ENCODE assay signal across 1 cellular context in the genomic region with DNA sequence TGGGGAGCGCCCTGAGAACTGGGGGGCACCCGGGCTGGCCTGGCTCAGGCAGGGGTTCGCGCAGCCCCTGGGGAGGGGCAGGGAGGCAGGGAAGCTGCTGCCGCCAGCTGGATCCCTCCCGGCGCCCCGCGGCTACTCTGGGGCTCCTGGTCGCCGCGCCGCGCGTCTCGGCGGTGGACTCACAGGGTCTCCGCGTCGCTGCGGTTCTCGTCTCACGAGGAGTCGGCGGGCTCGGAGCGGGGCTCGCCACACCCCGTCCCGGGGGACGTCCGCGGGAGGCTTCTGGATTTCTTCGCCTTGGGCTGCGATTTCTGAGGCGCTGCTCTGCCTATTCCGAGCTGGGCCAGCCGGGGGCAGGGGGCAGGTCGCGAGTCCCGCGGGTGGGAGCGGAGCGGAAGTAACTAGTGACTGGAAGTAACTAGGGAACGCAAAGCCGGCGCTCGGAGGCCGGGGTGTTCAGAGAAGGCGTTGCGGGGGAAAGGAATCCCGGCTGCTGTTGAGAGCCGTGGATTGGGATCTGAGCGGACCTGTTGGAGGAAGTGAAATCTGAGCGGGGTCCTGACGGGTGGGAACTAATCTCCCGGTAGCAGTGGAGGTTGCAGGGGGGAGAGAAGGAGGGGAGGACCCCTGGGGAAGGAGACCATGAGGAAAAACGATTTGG.
TF ChIP-seq lines count a peak whose summit lies in the region.

No MANE protein-coding gene starts in this region.

TF ChIP-seq in HepG2, 621 proteins besides CTCF, POLR2A, EP300 and RAD21 (continued from another document and continues in another):
- TF ChIP-seq REST (IDR thresholded peaks at IDR 0.05; ENCODE audit: borderline replicate concordance in 1 of 2, low read depth in 1 of 2, low read length in 2 of 2): no peak
- TF ChIP-seq ZSCAN22 (CRISPR knock-in tag; IDR thresholded peaks at IDR 0.05): no peak
- no peak for TF ChIP-seq USF2 (IDR thresholded peaks at IDR 0.05; ENCODE audit: low read depth, low read length)
- TF ChIP-seq USF2 (CRISPR knock-in tag; IDR thresholded peaks at IDR 0.05; ENCODE audit: borderline replicate concordance): no peak
- TF ChIP-seq MTF1 (CRISPR knock-in tag; IDR thresholded peaks at IDR 0.05): no peak
- no peak for TF ChIP-seq ZNF382 (CRISPR knock-in tag; IDR thresholded peaks at IDR 0.05; ENCODE audit: borderline replicate concordance)
- no peak for TF ChIP-seq ZNF343 (CRISPR knock-in tag; IDR thresholded peaks at IDR 0.05)
- TF ChIP-seq ZNF234 (CRISPR knock-in tag; conservative IDR thresholded peaks at IDR 0.05): no peak
- TF ChIP-seq ZNF20 (CRISPR knock-in tag; IDR thresholded peaks at IDR 0.05): no peak
- no peak; the same call in 1 of the 2 replicates for TF ChIP-seq ATF1 (CRISPR knock-in tag; IDR thresholded peaks at IDR 0.05)
- no peak for TF ChIP-seq NBN (conservative IDR thresholded peaks at IDR 0.05)
- TF ChIP-seq ATF7 (IDR thresholded peaks at IDR 0.05): no peak
- no peak for TF ChIP-seq ATF7 (CRISPR knock-in tag; IDR thresholded peaks at IDR 0.05)
- TF ChIP-seq ESRRA (CRISPR knock-in tag; IDR thresholded peaks at IDR 0.05; ENCODE audit: low read depth): no peak
- TF ChIP-seq NFKBIZ (CRISPR knock-in tag; IDR thresholded peaks at IDR 0.05): no peak
- TF ChIP-seq AGO1 (IDR thresholded peaks at IDR 0.05; ENCODE audit: low read depth, low read length, poor library complexity, severe bottlenecking): peak; percentile 35
- TF ChIP-seq, protein P1, sequence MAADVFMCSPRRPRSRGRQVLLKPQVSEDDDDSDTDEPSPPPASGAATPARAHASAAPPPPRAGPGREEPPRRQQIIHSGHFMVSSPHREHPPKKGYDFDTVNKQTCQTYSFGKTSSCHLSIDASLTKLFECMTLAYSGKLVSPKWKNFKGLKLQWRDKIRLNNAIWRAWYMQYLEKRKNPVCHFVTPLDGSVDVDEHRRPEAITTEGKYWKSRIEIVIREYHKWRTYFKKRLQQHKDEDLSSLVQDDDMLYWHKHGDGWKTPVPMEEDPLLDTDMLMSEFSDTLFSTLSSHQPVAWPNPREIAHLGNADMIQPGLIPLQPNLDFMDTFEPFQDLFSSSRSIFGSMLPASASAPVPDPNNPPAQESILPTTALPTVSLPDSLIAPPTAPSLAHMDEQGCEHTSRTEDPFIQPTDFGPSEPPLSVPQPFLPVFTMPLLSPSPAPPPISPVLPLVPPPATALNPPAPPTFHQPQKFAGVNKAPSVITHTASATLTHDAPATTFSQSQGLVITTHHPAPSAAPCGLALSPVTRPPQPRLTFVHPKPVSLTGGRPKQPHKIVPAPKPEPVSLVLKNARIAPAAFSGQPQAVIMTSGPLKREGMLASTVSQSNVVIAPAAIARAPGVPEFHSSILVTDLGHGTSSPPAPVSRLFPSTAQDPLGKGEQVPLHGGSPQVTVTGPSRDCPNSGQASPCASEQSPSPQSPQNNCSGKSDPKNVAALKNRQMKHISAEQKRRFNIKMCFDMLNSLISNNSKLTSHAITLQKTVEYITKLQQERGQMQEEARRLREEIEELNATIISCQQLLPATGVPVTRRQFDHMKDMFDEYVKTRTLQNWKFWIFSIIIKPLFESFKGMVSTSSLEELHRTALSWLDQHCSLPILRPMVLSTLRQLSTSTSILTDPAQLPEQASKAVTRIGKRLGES (CRISPR knock-in tag; IDR thresholded peaks at IDR 0.05; ENCODE audit: borderline replicate concordance): no peak
- TF ChIP-seq ZNF550 (CRISPR knock-in tag; IDR thresholded peaks at IDR 0.05; ENCODE audit: borderline replicate concordance): no peak
- TF ChIP-seq ZNF557 (CRISPR knock-in tag; IDR thresholded peaks at IDR 0.05): no peak; the same call in 1 of the 2 replicates
- TF ChIP-seq JUNB (CRISPR knock-in tag; IDR thresholded peaks at IDR 0.05; ENCODE audit: borderline replicate concordance): no peak
- no peak; the same call in 1 of the 2 replicates for TF ChIP-seq IKZF5 (CRISPR knock-in tag; IDR thresholded peaks at IDR 0.05)
- no peak for TF ChIP-seq SRSF9 (IDR thresholded peaks at IDR 0.05; ENCODE audit: borderline replicate concordance, insufficient read depth, low read depth, low read length, poor library complexity, severe bottlenecking)
- no peak for TF ChIP-seq MIXL1 (CRISPR knock-in tag; IDR thresholded peaks at IDR 0.05)
- no peak for TF ChIP-seq CBFB (CRISPR knock-in tag; IDR thresholded peaks at IDR 0.05)
- peak; percentile 51; the same call in 1 of the 2 replicates for TF ChIP-seq ZNF605 (CRISPR knock-in tag; IDR thresholded peaks at IDR 0.05)
- no peak for TF ChIP-seq NFIB (CRISPR knock-in tag; IDR thresholded peaks at IDR 0.05; ENCODE audit: borderline replicate concordance)
- peak; percentile 32 for TF ChIP-seq MED8 (CRISPR knock-in tag; IDR thresholded peaks at IDR 0.05; ENCODE audit: insufficient replicate concordance)
- no peak for TF ChIP-seq SALL2 (CRISPR knock-in tag; IDR thresholded peaks at IDR 0.05)
- no peak for TF ChIP-seq YEATS2 (CRISPR knock-in tag; IDR thresholded peaks at IDR 0.05; ENCODE audit: borderline replicate concordance)
- peak; percentile 89 for TF ChIP-seq ASH2L (IDR thresholded peaks at IDR 0.05; ENCODE audit: insufficient read length, low read depth, low read length)
- no peak for TF ChIP-seq RXRA (CRISPR knock-in tag; IDR thresholded peaks at IDR 0.05)
- no peak for TF ChIP-seq ZNF30 (CRISPR knock-in tag; IDR thresholded peaks at IDR 0.05)
- no peak for TF ChIP-seq MLLT10 (CRISPR knock-in tag; IDR thresholded peaks at IDR 0.05)
- 0 out of 2 replicates have a peak, but pooled peaks have one; percentile 45 for TF ChIP-seq ZNF800 (CRISPR knock-in tag; IDR thresholded peaks at IDR 0.05)
- TF ChIP-seq ZNF776 (CRISPR knock-in tag; IDR thresholded peaks at IDR 0.05): no peak; the same call in 1 of the 2 replicates
- no peak for TF ChIP-seq GMEB1 (CRISPR knock-in tag; IDR thresholded peaks at IDR 0.05; ENCODE audit: borderline replicate concordance)
- no peak for TF ChIP-seq ZNF652 (CRISPR knock-in tag; IDR thresholded peaks at IDR 0.05; ENCODE audit: borderline replicate concordance, low read depth)
- 0 out of 2 replicates have a peak, but pooled peaks have one; percentile 34 for TF ChIP-seq KMT2A (CRISPR knock-in tag; IDR thresholded peaks at IDR 0.05)
- TF ChIP-seq, protein P2, sequence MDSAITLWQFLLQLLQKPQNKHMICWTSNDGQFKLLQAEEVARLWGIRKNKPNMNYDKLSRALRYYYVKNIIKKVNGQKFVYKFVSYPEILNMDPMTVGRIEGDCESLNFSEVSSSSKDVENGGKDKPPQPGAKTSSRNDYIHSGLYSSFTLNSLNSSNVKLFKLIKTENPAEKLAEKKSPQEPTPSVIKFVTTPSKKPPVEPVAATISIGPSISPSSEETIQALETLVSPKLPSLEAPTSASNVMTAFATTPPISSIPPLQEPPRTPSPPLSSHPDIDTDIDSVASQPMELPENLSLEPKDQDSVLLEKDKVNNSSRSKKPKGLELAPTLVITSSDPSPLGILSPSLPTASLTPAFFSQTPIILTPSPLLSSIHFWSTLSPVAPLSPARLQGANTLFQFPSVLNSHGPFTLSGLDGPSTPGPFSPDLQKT (CRISPR knock-in tag; IDR thresholded peaks at IDR 0.05; ENCODE audit: borderline replicate concordance): no peak
- no peak for TF ChIP-seq ZBTB1 (CRISPR knock-in tag; IDR thresholded peaks at IDR 0.05; ENCODE audit: borderline replicate concordance)
- no peak for TF ChIP-seq SMARCE1 (IDR thresholded peaks at IDR 0.05; ENCODE audit: borderline replicate concordance)
- TF ChIP-seq PLRG1 (conservative IDR thresholded peaks at IDR 0.05): no peak
- TF ChIP-seq HHEX (CRISPR knock-in tag; IDR thresholded peaks at IDR 0.05): no peak
- TF ChIP-seq ZEB1 (IDR thresholded peaks at IDR 0.05; ENCODE audit: insufficient replicate concordance, low read depth): peak; percentile 29
- no peak; the same call in 1 of the 2 replicates for TF ChIP-seq POLR2G (IDR thresholded peaks at IDR 0.05; ENCODE audit: low read depth, low read length)
- TF ChIP-seq E2F5 (CRISPR knock-in tag; conservative IDR thresholded peaks at IDR 0.05): no peak
- no peak; the same call in 1 of the 2 replicates for TF ChIP-seq REXO4 (CRISPR knock-in tag; IDR thresholded peaks at IDR 0.05; ENCODE audit: borderline replicate concordance)
- TF ChIP-seq HOXD1 (CRISPR knock-in tag; IDR thresholded peaks at IDR 0.05): no peak
